In genomic region chr11:133925756-133926155, GRCh38 we compare ENCODE assay signal across 23 cellular contexts. TPM values are rescaled to one million over a fixed set of nuclear protein-coding genes. Genes with fewer than 3 reads are reported as not detected.
"Had no signal": no experiment of that assay in that cellular context is flagged by ENCODE, and none has a peak within 500 bp of the region (broad histone marks: within the 10 kb centered on the region; RNA-seq: fewer than 3 reads in every experiment).

No MANE protein-coding gene starts in this region.

- H3K36me3 ChIP-seq: MG63, SJSA1 had no signal

- H3K4me3 ChIP-seq: MG63, SJSA1, SK-N-MC had no signal

- ATAC-seq: HepG2 had no signal

- H3K27me3 ChIP-seq: MG63, SJSA1 had no signal

- H3K4me1 ChIP-seq: SJSA1 had no signal

- H3K27ac ChIP-seq: SJSA1, SK-N-MC had no signal

- H3K9me3 ChIP-seq: MG63, SJSA1 had no signal

- DNase-seq: IMR-90, Karpas-422, KG1, MG63, NCI-H1092, NCI-H1105 treated with DMSO at 0.1 percent for 48 hours, NCI-H1417 treated with DMSO at 0.1 percent for 48 hours, NCI-H146, NCI-H1694 treated with DMSO at 0.1 percent for 48 hours, NCI-H1930, NCI-H2081 treated with DMSO at 0.1 percent for 48 hours, NCI-H2171, NCI-H226, NCI-H446, NCI-H510A, NCI-H524 treated with DMSO at 0.1 percent for 48 hours, NCI-H69, NCI-H774, RPMI8226, SHP77 had no signal

RNA-seq across cellular contexts. Expression of gene IGSF9B, which starts 31.0 kb away (rescaled TPM):
- total RNA-seq: HepG2, SJSA1 had no signal
- polyA plus RNA-seq: HepG2 had no signal
